ENCODE assay signal across 9 cellular contexts in genomic region chr15:41559239-41559488, GRCh38. TPM values are rescaled to one million over a fixed set of nuclear protein-coding genes. Genes with fewer than 3 reads are reported as not detected.
DNase-seq lines count a peak whose midpoint lies in the region; TF ChIP-seq lines count a peak whose summit lies in the region.
"Had no signal": no experiment of that assay in that cellular context is flagged by ENCODE, and none has a peak within 500 bp of the region (broad histone marks: within the 10 kb centered on the region; RNA-seq: fewer than 3 reads in every experiment).

No MANE protein-coding gene starts in this region.

- H3K4me3 ChIP-seq in AG10803 (ENCODE audit: low read length) = peak overlapping the region; percentile 64
- H3K4me3 ChIP-seq in OCI-LY1 (ENCODE audit: low read depth, low read length, poor library complexity, severe bottlenecking) = peak overlapping the region; percentile 63
- H3K4me3 ChIP-seq in epithelial cell of proximal tubule (ENCODE audit: low read depth, low read length) = peak overlapping the region; percentile 53
- peak overlapping the region; percentile 76 to 91 for H3K4me3 ChIP-seq in neuronal stem cell (ENCODE audit: low read length in 2 of 2)

- H3K79me2 ChIP-seq in OCI-LY1 (ENCODE audit: insufficient read depth, low read length) = no peaks in the 10 kb centered on the region

- no peak overlapping the region for H3K14ac ChIP-seq in neuronal stem cell (ENCODE audit: low read length)

- peak overlapping the region; percentile 67 for H3K23ac ChIP-seq in neuronal stem cell (ENCODE audit: low read depth, low read length, poor library complexity)

- WGBS in neuronal stem cell (ENCODE audit: extremely low coverage in 2 of 2, insufficient read length in 2 of 2, insufficient replicate concordance in 1 of 2), 2 donors = no CpG with 5 or more reads among the region's 35 CpGs

- H2BK120ac ChIP-seq in neuronal stem cell (ENCODE audit: low read depth, low read length) = peak overlapping the region; percentile 63

- peak overlapping the region; percentile 99 for H3K18ac ChIP-seq in neuronal stem cell (ENCODE audit: low read length)

- H2BK12ac ChIP-seq in neuronal stem cell (ENCODE audit: low read length) = no peak overlapping the region

- no peaks in the 10 kb centered on the region for H3K9me2 ChIP-seq in OCI-LY1 (ENCODE audit: low read depth, low read length)

- H4K20me1 ChIP-seq in OCI-LY1 (ENCODE audit: insufficient read depth, low read length) = no peaks in the 10 kb centered on the region

- H2AK5ac ChIP-seq in neuronal stem cell (ENCODE audit: low read depth, low read length) = peak overlapping the region; percentile 43

- H3K79me1 ChIP-seq in neuronal stem cell (ENCODE audit: low read depth, low read length) = peaks cover 8% of the 10 kb centered on the region

- peak overlapping the region; percentile 56 for H3K4ac ChIP-seq in neuronal stem cell (ENCODE audit: low read length)

- H3K9ac ChIP-seq in OCI-LY1 (ENCODE audit: low read length) = peak overlapping the region; percentile 39; the same call in 1 of the 2 replicates
- peak overlapping the region; percentile 92 for H3K9ac ChIP-seq in neuronal stem cell (ENCODE audit: low read depth, low read length, poor library complexity)

- H4K91ac ChIP-seq in neuronal stem cell (ENCODE audit: low read depth, low read length, poor library complexity) = peak overlapping the region; percentile 27

- H2AFZ ChIP-seq in OCI-LY1 (ENCODE audit: low read length) (no peak overlapping the region), neuronal stem cell (ENCODE audit: low read length) (peak overlapping the region; percentile 86)

- no peak for TF ChIP-seq CTCF in AG10803 (conservative IDR thresholded peaks at IDR 0.05; ENCODE audit: low read length)
- no peak for TF ChIP-seq CTCF in OCI-LY1 (IDR thresholded peaks at IDR 0.05; ENCODE audit: low read length)
- TF ChIP-seq CTCF in epithelial cell of proximal tubule (conservative IDR thresholded peaks at IDR 0.05; ENCODE audit: low read depth, low read length) = no peak

- H3K9me3 ChIP-seq in OCI-LY1 (ENCODE audit: low read length) (no peaks in the 10 kb centered on the region), neuronal stem cell (replicated peaks in 1 of 2; ENCODE audit: control insufficient read depth in 2 of 2, insufficient read depth in 1 of 2, low read depth in 1 of 2, low read length in 2 of 2) (peaks cover 0 to 1% of the 10 kb centered on the region in 2 donors)

- no peaks in the 10 kb centered on the region for H3F3A ChIP-seq in OCI-LY1 (ENCODE audit: insufficient read depth, low read length)

- H3K4me2 ChIP-seq in OCI-LY1 (ENCODE audit: low read length) (peak overlapping the region; percentile 91), neuronal stem cell (ENCODE audit: insufficient read depth, low read length, poor library complexity, severe bottlenecking) (peak overlapping the region; percentile 82)

- no peaks in the 10 kb centered on the region for H3K36me3 ChIP-seq in OCI-LY1 (ENCODE audit: insufficient read depth, low read length)
- peaks cover 7 to 25% of the 10 kb centered on the region in 2 donors for H3K36me3 ChIP-seq in neuronal stem cell (replicated peaks in 1 of 2; ENCODE audit: control insufficient read depth in 2 of 2, insufficient read depth in 2 of 2, low read length in 2 of 2)

- DNase-seq in AG10803 (ENCODE audit: low read depth) (no peak), epithelial cell of proximal tubule (ENCODE audit: low read depth) (no peak), neuronal stem cell (ENCODE audit: low spot score) (no peak), SHP77 treated with DMSO at 0.1 percent for 48 hours (lab: John Stamatoyannopoulos, UW) (no peak), RKO (ENCODE audit: low spot score) (no peak)
- DNase-seq in NK-92 treated with Interleukin-12 subunit alpha and Interleukin-12 subunit beta, amount 100 ng/mL, for 24 hours (lab: John Stamatoyannopoulos, UW) = no peak
- no peak for DNase-seq in activated CD4-positive, alpha-beta T cell treated with anti-CD3 and anti-CD28 coated beads for 1 hour

- H4K8ac ChIP-seq in neuronal stem cell (ENCODE audit: low read depth, low read length) = no peak overlapping the region

- H3K4me1 ChIP-seq in OCI-LY1 (ENCODE audit: insufficient read depth, low read length, severe bottlenecking) (peaks cover 27% of the 10 kb centered on the region), neuronal stem cell (ENCODE audit: control insufficient read depth in 2 of 2, insufficient read depth in 1 of 2, low read depth in 1 of 2, low read length in 2 of 2) (peaks cover 45 to 46% of the 10 kb centered on the region in 2 donors)

- peak overlapping the region; percentile 62 for H2BK5ac ChIP-seq in neuronal stem cell (ENCODE audit: low read length)

- peaks cover 12% of the 10 kb centered on the region; the same call in 1 of the 2 replicates for H3K27me3 ChIP-seq in OCI-LY1 (ENCODE audit: insufficient read depth, low read length)
- H3K27me3 ChIP-seq in neuronal stem cell (ENCODE audit: control insufficient read depth in 3 of 3, insufficient read depth in 3 of 3, low read depth in 1 of 3, low read length in 3 of 3) = peaks cover 0 to 3% (median 0%) of the 10 kb centered on the region in 3 experiments

- peak overlapping the region; percentile 11 for H2BK15ac ChIP-seq in neuronal stem cell (ENCODE audit: low read length)

- H3K27ac ChIP-seq in OCI-LY1 (ENCODE audit: low read depth, low read length, poor library complexity, severe bottlenecking) (no peak overlapping the region), neuronal stem cell (replicated peaks; ENCODE audit: low read length) (peak overlapping the region; percentile 57)

RNA-seq across cellular contexts. Expression of gene TYRO3, which starts 0.2 kb away (rescaled TPM):
- 2.8 and 6.4 TPM in 2 replicates for total RNA-seq in epithelial cell of proximal tubule
- polyA plus RNA-seq in neuronal stem cell (2013, experiment 1 of 2) = 121 TPM
- 118 TPM for polyA plus RNA-seq in neuronal stem cell (2013, experiment 2 of 2)
- polyA plus RNA-seq: IgD-negative memory B cell had no signal

RNA-seq across cellular contexts. Expression of gene RPAP1, which starts 15.1 kb away (rescaled TPM):
- total RNA-seq in epithelial cell of proximal tubule = 46.4 and 70.8 TPM in 2 replicates
- polyA plus RNA-seq in neuronal stem cell (2013, experiment 1 of 2) = 21.6 TPM
- polyA plus RNA-seq in neuronal stem cell (2013, experiment 2 of 2) = 20.4 TPM

RNA-seq across cellular contexts. Expression of gene LTK, which starts 45.5 kb away (rescaled TPM):
- total RNA-seq in epithelial cell of proximal tubule = 0.07 and 0.69 TPM in 2 replicates
- 0.03 TPM for polyA plus RNA-seq in neuronal stem cell (2013, experiment 1 of 2)
- polyA plus RNA-seq in neuronal stem cell (2013, experiment 2 of 2) = 0.06 TPM
